21 cellular contexts compared by ENCODE assay signal in genomic region chr12:112357214-112357613, GRCh38.
"Had no signal": no experiment of that assay in that cellular context is flagged by ENCODE, and none has a peak within 500 bp of the region (broad histone marks: within the 10 kb centered on the region; RNA-seq: fewer than 3 reads in every experiment).

No MANE protein-coding gene starts in this region.

- DNase-seq: colonic mucosa; dermis blood vessel endothelial cell; foreskin melanocyte; heart right ventricle; hypothalamus; kidney glomerular epithelial cell; mammary epithelial cell; mucosa of descending colon; natural killer cell; nucleus accumbens; ovary; right cardiac atrium; small intestine; stimulated activated CD4-positive, alpha-beta T cell treated with anti-CD3 and anti-CD28 coated beads, Interleukin-12 subunit alpha, Interleukin-12 subunit beta, amount 100 ng/mL, for 4 hours; stimulated activated naive CD4-positive, alpha-beta T cell treated with Interleukin-2 at 50 U/mL for 16 hours had no signal

- ATAC-seq: heart right ventricle, left lobe of liver, mucosa of descending colon, natural killer cell, right cardiac atrium had no signal

- H3K4me2 ChIP-seq: neural progenitor cell had no signal

- H3K27ac ChIP-seq: colonic mucosa, heart right ventricle, neural progenitor cell, ovary had no signal

- H3K4me3 ChIP-seq: colonic mucosa, heart right ventricle, mucosa of descending colon, neural progenitor cell, ovary had no signal

- FAIRE-seq: endothelial cell of umbilical vein, islet of Langerhans, small intestine, urothelium cell line had no signal

- H3K9ac ChIP-seq: neural progenitor cell had no signal

- H3K36me3 ChIP-seq: colonic mucosa, heart right ventricle, neural progenitor cell, ovary had no signal

- H3K27me3 ChIP-seq: colonic mucosa, heart right ventricle, neural progenitor cell, ovary had no signal

- H3K4me3 Mint-ChIP-seq: natural killer cell, neural progenitor cell, type B pancreatic cell had no signal

- H2AFZ ChIP-seq: neural progenitor cell had no signal

- H3K27ac Mint-ChIP-seq: natural killer cell, neural progenitor cell, type B pancreatic cell had no signal

- H3K27me3 Mint-ChIP-seq: type B pancreatic cell had no signal

- H3K9me3 ChIP-seq: colonic mucosa, mucosa of descending colon, ovary had no signal

- H3K36me3 Mint-ChIP-seq: natural killer cell, type B pancreatic cell had no signal

- H3K4me1 ChIP-seq: colonic mucosa, neural progenitor cell had no signal

- H3K9me3 Mint-ChIP-seq: natural killer cell, neural progenitor cell, type B pancreatic cell had no signal
